ENCODE assay signal across 15 cellular contexts in genomic region chr14:91302391-91302790, GRCh38. TPM values are rescaled to one million over a fixed set of nuclear protein-coding genes. Genes with fewer than 3 reads are reported as not detected.
DNase-seq lines count a peak whose midpoint lies in the region; ATAC-seq and TF ChIP-seq lines count a peak whose summit lies in the region.
"Had no signal": no experiment of that assay in that cellular context is flagged by ENCODE, and none has a peak within 500 bp of the region (broad histone marks: within the 10 kb centered on the region; RNA-seq: fewer than 3 reads in every experiment).

No MANE protein-coding gene starts in this region.

- POLR2A ChIA-PET in activated naive CD8-positive, alpha-beta T cell treated with anti-CD3 and anti-CD28 coated beads, Interleukin-2, amount 10 ng/mL, durations not matched to agents 7 days and 5 days (lab: Charles Lee): no interaction called here

- no peak overlapping the region for H3K27ac ChIP-seq in WERI-Rb-1
- H3K27ac ChIP-seq: BLaER1, left lung, suprapubic skin had no signal

- peaks cover 93 to 100% of the 10 kb centered on the region in 2 donors for H3K36me3 Mint-ChIP-seq in CD14-positive monocyte
- peaks cover 40% of the 10 kb centered on the region for H3K36me3 Mint-ChIP-seq in activated naive CD8-positive, alpha-beta T cell treated with anti-CD3 and anti-CD28 coated beads, Interleukin-2, amount 10 ng/mL, durations not matched to agents 7 days and 5 days

- no peak overlapping the region for H3K4me3 ChIP-seq in WERI-Rb-1 (ENCODE audit: low read depth, low read length)
- H3K4me3 ChIP-seq: BLaER1, left lung, suprapubic skin had no signal

- intact Hi-C loops in CD14-positive monocyte (cut with micrococcal nuclease): no loop called here
- intact Hi-C loops in head of caudate nucleus (cut with DNase I): no loop called here

- H3K9me3 ChIP-seq in WERI-Rb-1 (ENCODE audit: severe bottlenecking): no peaks in the 10 kb centered on the region
- H3K9me3 ChIP-seq: BLaER1, left lung, suprapubic skin had no signal

- no peak overlapping the region for H3K4me3 Mint-ChIP-seq in CD14-positive monocyte
- no peak overlapping the region for H3K4me3 Mint-ChIP-seq in activated naive CD8-positive, alpha-beta T cell treated with anti-CD3 and anti-CD28 coated beads, Interleukin-2, amount 10 ng/mL, durations not matched to agents 7 days and 5 days
- H3K4me3 Mint-ChIP-seq: dendritic cell treated with granulocyte-macrophage colony-stimulating factor and Interleukin-4, amounts not matched to agents 40 ng/mL and 50 ng/mL, for 4 days; nephron had no signal

- peaks cover 0 to 2% (median 0%) of the 10 kb centered on the region in 7 donors for H3K9me3 Mint-ChIP-seq in CD14-positive monocyte
- no peaks in the 10 kb centered on the region for H3K9me3 Mint-ChIP-seq in activated naive CD8-positive, alpha-beta T cell treated with anti-CD3 and anti-CD28 coated beads, Interleukin-2, amount 10 ng/mL, durations not matched to agents 7 days and 5 days
- H3K9me3 Mint-ChIP-seq: dendritic cell treated with granulocyte-macrophage colony-stimulating factor and Interleukin-4, amounts not matched to agents 40 ng/mL and 50 ng/mL, for 4 days; nephron had no signal

- no peaks in the 10 kb centered on the region for H3K27me3 ChIP-seq in WERI-Rb-1 (ENCODE audit: insufficient read depth, low read depth, severe bottlenecking)
- H3K27me3 ChIP-seq: BLaER1, left lung, suprapubic skin had no signal

- peaks cover 95% of the 10 kb centered on the region for H3K36me3 ChIP-seq in WERI-Rb-1

- no peaks in the 10 kb centered on the region for H3K4me1 Mint-ChIP-seq in CD14-positive monocyte
- peaks cover 3% of the 10 kb centered on the region for H3K4me1 Mint-ChIP-seq in activated naive CD8-positive, alpha-beta T cell treated with anti-CD3 and anti-CD28 coated beads, Interleukin-2, amount 10 ng/mL, durations not matched to agents 7 days and 5 days
- H3K4me1 Mint-ChIP-seq: nephron had no signal

- H3K27me3 Mint-ChIP-seq in CD14-positive monocyte (ENCODE audit: low read depth in 3 of 3): no peaks in the 10 kb centered on the region
- no peaks in the 10 kb centered on the region for H3K27me3 Mint-ChIP-seq in activated naive CD8-positive, alpha-beta T cell treated with anti-CD3 and anti-CD28 coated beads, Interleukin-2, amount 10 ng/mL, durations not matched to agents 7 days and 5 days
- H3K27me3 Mint-ChIP-seq: dendritic cell treated with granulocyte-macrophage colony-stimulating factor and Interleukin-4, amounts not matched to agents 40 ng/mL and 50 ng/mL, for 4 days had no signal

- H3K27ac Mint-ChIP-seq in CD14-positive monocyte: peak overlapping the region in 4 of 7 donors; percentile 10 to 42 (median 26)
- H3K27ac Mint-ChIP-seq in activated naive CD8-positive, alpha-beta T cell treated with anti-CD3 and anti-CD28 coated beads, Interleukin-2, amount 10 ng/mL, durations not matched to agents 7 days and 5 days: peak overlapping the region; percentile 52
- H3K27ac Mint-ChIP-seq: dendritic cell treated with granulocyte-macrophage colony-stimulating factor and Interleukin-4, amounts not matched to agents 40 ng/mL and 50 ng/mL, for 4 days; nephron had no signal

- ATAC-seq in HG03175 (IDR thresholded peaks at IDR 0.05; ENCODE audit: unreplicated experiment): peak; percentile 47
- no peak for ATAC-seq in activated naive CD8-positive, alpha-beta T cell treated with anti-CD3 and anti-CD28 coated beads, Interleukin-2, amount 10 ng/mL, durations not matched to agents 7 days and 5 days (ENCODE audit: low read depth)

- DNase-seq in CD14-positive monocyte (ENCODE audit: low spot score) (no peak), GM10266 (ENCODE audit: extremely low spot score) (peak; percentile 58), head of caudate nucleus (no peak), RPMI8226 (no peak), SW480 (ENCODE audit: low spot score) (no peak), WERI-Rb-1 (no peak)
- no peak for DNase-seq in activated naive CD8-positive, alpha-beta T cell treated with anti-CD3 and anti-CD28 coated beads, Interleukin-2, amount 10 ng/mL, durations not matched to agents 7 days and 5 days
- DNase-seq: left lung, NCI-H1092 treated with DMSO at 0.1 percent for 48 hours, NCI-H510A treated with DMSO at 0.1 percent for 48 hours had no signal

- TF ChIP-seq CTCF in CD14-positive monocyte (IDR thresholded peaks at IDR 0.05) (no peak), GM10266 (IDR thresholded peaks at IDR 0.05; ENCODE audit: control insufficient read depth, insufficient read depth, low read depth, missing control alignments) (no peak), WERI-Rb-1 (IDR thresholded peaks at IDR 0.05; ENCODE audit: low read depth, low read length) (no peak)

RNA-seq across cellular contexts. Expression of gene GPR68, which starts 57.9 kb away (rescaled TPM):
- polyA plus RNA-seq in CD14-positive monocyte: under 1 TPM in 1 of 2 donors, not detected in 1; 0.05 TPM
- 10 to 100 TPM; 23.0 to 28.0 TPM for total RNA-seq in activated naive CD8-positive, alpha-beta T cell treated with anti-CD3 and anti-CD28 coated beads, Interleukin-2, amount 10 ng/mL, durations not matched to agents 7 days and 5 days
